ENCODE assay signal across 8 cellular contexts in genomic region chr6:97282238-97282725, GRCh38. TPM values are rescaled to one million over a fixed set of nuclear protein-coding genes. Genes with fewer than 3 reads are reported as not detected.
A peak's percentile ranks its signal among the peaks of the same experiment; 100 is the strongest.
DNase-seq lines count a peak whose midpoint lies in the region; ATAC-seq and TF ChIP-seq lines count a peak whose summit lies in the region.

No MANE protein-coding gene starts in this region.

- H3K9me2 ChIP-seq in MM.1S (replicated peaks; ENCODE audit: insufficient read depth, low read length): no peaks in the 10 kb centered on the region

- H3K4me3 ChIP-seq in MM.1S (ENCODE audit: low read length): peak overlapping the region; percentile 98
- peak overlapping the region; percentile 78 to 91 (median 78) for H3K4me3 ChIP-seq in breast epithelium
- H3K4me3 ChIP-seq in aorta (ENCODE audit: low read length in 2 of 2): peak overlapping the region; percentile 14 to 51

- peak; percentile 5 for ATAC-seq in GM21529 (IDR thresholded peaks at IDR 0.05; ENCODE audit: unreplicated experiment)
- ATAC-seq in aorta (ENCODE audit: low FRiP score): no peak

- H3K27me3 ChIP-seq in MM.1S (replicated peaks; ENCODE audit: insufficient read depth, low read length) (no peaks in the 10 kb centered on the region), breast epithelium (no peaks in the 10 kb centered on the region), aorta (ENCODE audit: control insufficient read depth in 1 of 2, insufficient read depth in 2 of 2, low read length in 1 of 2) (no peaks in the 10 kb centered on the region)

- DNase-seq in EL (peak; percentile 14), MM.1S (peak; percentile 10), breast epithelium (ENCODE audit: low spot score in 2 of 2) (no peak), lung microvascular endothelial cell (ENCODE audit: low read depth in 2 of 2) (peak; percentile 18 to 30), aorta (no peak), SIG-M5 (lab: John Stamatoyannopoulos, UW) (no peak), NCI-H446 treated with DMSO at 0.1 percent for 48 hours (lab: John Stamatoyannopoulos, UW) (no peak)

- H3K27ac ChIP-seq in MM.1S (ENCODE audit: low read length) (peak overlapping the region; percentile 72), breast epithelium (peak overlapping the region; percentile 59 to 83), aorta (ENCODE audit: low read depth in 1 of 2, low read length in 2 of 2) (no peak overlapping the region)

- 1 to 2% methylated on average over 13 of the region's 13 CpGs for WGBS in aorta, 2 donors

- H3K9me3 ChIP-seq in MM.1S (replicated peaks; ENCODE audit: insufficient read depth, low read length) (no peaks in the 10 kb centered on the region), breast epithelium (no peaks in the 10 kb centered on the region), aorta (ENCODE audit: control insufficient read depth, low read length) (no peaks in the 10 kb centered on the region)

- peaks cover 48% of the 10 kb centered on the region for H3K79me2 ChIP-seq in MM.1S (ENCODE audit: low read length)

- peak overlapping the region; percentile 97 for H3K9ac ChIP-seq in MM.1S (ENCODE audit: low read length)

- H3K4me2 ChIP-seq in MM.1S (ENCODE audit: low read depth, low read length): peak overlapping the region; percentile 63

- TF ChIP-seq POLR2A in breast epithelium (IDR thresholded peaks at IDR 0.05): no peak

- intact Hi-C loops in breast epithelium (cut with DNase I; ENCODE audit: low total_unique reads) (no loop called here), aorta (cut with DNase I) (loop anchor here (5.0 kb wide), 2 partner anchors 385 to 760 kb away; partner anchors contain the start of genes NDUFAF4 (in 1 of the 2) and UFL1 (in 1 of the 2))

- H3F3A ChIP-seq in MM.1S (ENCODE audit: insufficient read depth, low read length): peaks cover 4% of the 10 kb centered on the region

- H4K20me1 ChIP-seq in MM.1S (ENCODE audit: insufficient read depth, low read length): no peaks in the 10 kb centered on the region

- H3K4me1 ChIP-seq in MM.1S (ENCODE audit: low read length): peaks cover 8% of the 10 kb centered on the region; the same call in 1 of the 2 replicates
- no peaks in the 10 kb centered on the region for H3K4me1 ChIP-seq in breast epithelium
- no peaks in the 10 kb centered on the region for H3K4me1 ChIP-seq in aorta (ENCODE audit: control insufficient read depth in 1 of 2, insufficient read depth in 2 of 2, low read length in 2 of 2)

- TF ChIP-seq CTCF in MM.1S (IDR thresholded peaks at IDR 0.05; ENCODE audit: low read length) (no peak), breast epithelium (IDR thresholded peaks at IDR 0.05) (no peak)

- no peaks in the 10 kb centered on the region; the same call in 1 of the 2 replicates for H3K36me3 ChIP-seq in MM.1S (replicated peaks; ENCODE audit: insufficient read depth, low read length)
- H3K36me3 ChIP-seq in breast epithelium: no peaks in the 10 kb centered on the region
- H3K36me3 ChIP-seq in aorta (ENCODE audit: control insufficient read depth in 1 of 2, insufficient read depth in 2 of 2, low read length in 1 of 2): no peaks in the 10 kb centered on the region

- H2AFZ ChIP-seq in MM.1S (ENCODE audit: low read length): peak overlapping the region; percentile 99

RNA-seq across cellular contexts. Expression of gene MMS22L, which starts 0.7 kb away (rescaled TPM):
- total RNA-seq in breast epithelium (10 to 100 TPM in 1 of 3 donors, 1 to 10 TPM in 2; 5.4 to 16.2 (median 9.5) TPM), lung microvascular endothelial cell (3.4 and 6.1 TPM in 2 replicates), aorta (10 to 100 TPM in 1 of 2 donors, 1 to 10 TPM in 1; 6.6 to 10.8 TPM)
- polyA plus RNA-seq in aorta: 1 to 10 TPM in 1 of 2 donors, under 1 TPM in 1; 0.50 to 1.5 TPM

Comparison
In these comparisons a context has a peak if more than half of its experiments do, and no peak if none do; other contexts are left out.
1. DNase-seq: peak in EL (single experiment), MM.1S (single experiment) and lung microvascular endothelial cell (2 of 2); none in breast epithelium (0 of 2), aorta (0 of 2), SIG-M5 (single experiment) and NCI-H446 treated with DMSO at 0.1 percent for 48 hours (single experiment).
2. H3K27ac ChIP-seq: peak in MM.1S (single experiment) and breast epithelium (2 of 2); none in aorta (0 of 2).
3. H3K4me3 ChIP-seq: peak in every context shown above with its lines; median percentile 98 in MM.1S; 78 in breast epithelium; 32 in aorta.